In genomic region chrX:73563740-73564073, GRCh38 we compare ENCODE assay signal across 8 cellular contexts. TPM values are rescaled to one million over a fixed set of nuclear protein-coding genes. Genes with fewer than 3 reads are reported as not detected.
DNase-seq lines count a peak whose midpoint lies in the region; ATAC-seq and TF ChIP-seq lines count a peak whose summit lies in the region.

No MANE protein-coding gene starts in this region.

- ATAC-seq in HG02885 (IDR thresholded peaks at IDR 0.05; ENCODE audit: poor library complexity, unreplicated experiment) (peak; percentile 45), omental fat pad (ENCODE audit: low FRiP score) (no peak)

- no peak for TF ChIP-seq CTCF in esophagus squamous epithelium (IDR thresholded peaks at IDR 0.05)
- no peak for TF ChIP-seq CTCF in neutrophil (IDR thresholded peaks at IDR 0.05)
- no peak for TF ChIP-seq CTCF in omental fat pad (IDR thresholded peaks at IDR 0.05)

- H3K27me3 Mint-ChIP-seq in activated CD4-positive, alpha-beta T cell treated with anti-CD3 and anti-CD28 coated beads, Interleukin-2, amount 10 ng/mL, durations not matched to agents 7 days and 5 days, result no peaks in the 10 kb centered on the region

- H3K4me3 ChIP-seq in esophagus squamous epithelium (peak overlapping the region; percentile 42 to 73 (median 58)), neutrophil (ENCODE audit: low read depth in 1 of 2, low read length in 1 of 2) (peak overlapping the region; percentile 47 to 51)

- H3K4me3 Mint-ChIP-seq in activated CD4-positive, alpha-beta T cell treated with anti-CD3 and anti-CD28 coated beads, Interleukin-2, amount 10 ng/mL, durations not matched to agents 7 days and 5 days, result peak overlapping the region; percentile 87

- no peak for TF ChIP-seq POLR2A in esophagus squamous epithelium (IDR thresholded peaks at IDR 0.05)

- H3K4me1 ChIP-seq in esophagus squamous epithelium (peaks cover 0 to 20% (median 0%) of the 10 kb centered on the region in 3 donors), neutrophil (ENCODE audit: control insufficient read depth in 1 of 2, insufficient read depth in 1 of 2, low read depth in 1 of 2, low read length in 1 of 2) (peaks cover 0 to 4% of the 10 kb centered on the region in 2 experiments)

- CTCF ChIA-PET in activated CD4-positive, alpha-beta T cell treated with anti-CD3 and anti-CD28 coated beads, Interleukin-2, amount 10 ng/mL, durations not matched to agents 7 days and 5 days (lab: Charles Lee), result no interaction called here

- no peaks in the 10 kb centered on the region for H3K9me3 Mint-ChIP-seq in activated CD4-positive, alpha-beta T cell treated with anti-CD3 and anti-CD28 coated beads, Interleukin-2, amount 10 ng/mL, durations not matched to agents 7 days and 5 days

- POLR2A ChIA-PET in activated CD4-positive, alpha-beta T cell treated with anti-CD3 and anti-CD28 coated beads, Interleukin-2, amount 10 ng/mL, durations not matched to agents 7 days and 5 days (lab: Charles Lee), result no interaction called here

- H3K36me3 ChIP-seq in esophagus squamous epithelium (no peaks in the 10 kb centered on the region), neutrophil (no peaks in the 10 kb centered on the region)

- DNase-seq in activated CD4-positive, alpha-beta T cell treated with anti-CD3 and anti-CD28 coated beads, Interleukin-2, amount 10 ng/mL, durations not matched to agents 7 days and 5 days, result no peak
- no peak for DNase-seq in activated CD4-positive, alpha-beta T cell treated with anti-CD3 and anti-CD28 coated beads for 4 hours
- DNase-seq in SK-MEL-5 (ENCODE audit: low read depth, low spot score) (peak; percentile 11), esophagus squamous epithelium (lab: John Stamatoyannopoulos, UW) (no peak), omental fat pad (ENCODE audit: low spot score) (no peak), NCI-H2029 treated with DMSO at 0.1 percent for 48 hours (lab: John Stamatoyannopoulos, UW) (no peak)

- in situ Hi-C loops in SK-MEL-5 (cut with HindIII; ENCODE audit: low pct_unique_long_range_greater_than_20kb, low sequenced_read_pairs), result no loop called here

- 0 to 22% methylated on average over 3 of the region's 3 CpGs for WGBS in esophagus squamous epithelium, 2 donors

- peak overlapping the region; percentile 99 for H3K27ac Mint-ChIP-seq in activated CD4-positive, alpha-beta T cell treated with anti-CD3 and anti-CD28 coated beads, Interleukin-2, amount 10 ng/mL, durations not matched to agents 7 days and 5 days

- intact Hi-C loops in esophagus squamous epithelium (cut with DNase I), result no loop called here

- H3K9me3 ChIP-seq in esophagus squamous epithelium, result no peaks in the 10 kb centered on the region
- H3K9me3 ChIP-seq in neutrophil, result no peaks in the 10 kb centered on the region

- H3K4me1 Mint-ChIP-seq in activated CD4-positive, alpha-beta T cell treated with anti-CD3 and anti-CD28 coated beads, Interleukin-2, amount 10 ng/mL, durations not matched to agents 7 days and 5 days, result peaks cover 24% of the 10 kb centered on the region

- H3K36me3 Mint-ChIP-seq in activated CD4-positive, alpha-beta T cell treated with anti-CD3 and anti-CD28 coated beads, Interleukin-2, amount 10 ng/mL, durations not matched to agents 7 days and 5 days (ENCODE audit: low read depth), result no peaks in the 10 kb centered on the region

- H3K27me3 ChIP-seq in esophagus squamous epithelium (no peaks in the 10 kb centered on the region), neutrophil (no peaks in the 10 kb centered on the region)

- H3K27ac ChIP-seq in esophagus squamous epithelium, result peak overlapping the region; percentile 70 to 89 (median 82)
- H3K27ac ChIP-seq in neutrophil, result no peak overlapping the region

RNA-seq across cellular contexts. Expression of gene CHIC1, which starts 0.7 kb away (rescaled TPM):
- total RNA-seq in activated CD4-positive, alpha-beta T cell treated with anti-CD3 and anti-CD28 coated beads, Interleukin-2, amount 10 ng/mL, durations not matched to agents 7 days and 5 days, result 1 to 10 TPM; 6.1 to 6.9 TPM
- 8.9 and 10.1 TPM in 2 replicates for total RNA-seq in SK-MEL-5 (2014; rRNA removed; shearing (Covaris generic))
- polyA plus RNA-seq in SK-MEL-5 (2015; cell fraction: cytosol; rRNA removed), result 5.6 and 5.7 TPM in 2 replicates
- polyA plus RNA-seq in SK-MEL-5 (2015; cell fraction: nucleus; rRNA removed), result 21.2 and 24.0 TPM in 2 replicates
- total RNA-seq in esophagus squamous epithelium (1 to 10 TPM; 1.0 to 5.7 (median 2.4) TPM), omental fat pad (10 to 100 TPM in 1 of 4 donors, 1 to 10 TPM in 3; 6.5 to 12.5 (median 7.8) TPM)
